In genomic region chr6:111057074-111057752, GRCh38 we compare ENCODE assay signal across 8 cellular contexts. TPM values are rescaled to one million over a fixed set of nuclear protein-coding genes. Genes with fewer than 3 reads are reported as not detected.
DNase-seq lines count a peak whose midpoint lies in the region; ATAC-seq and TF ChIP-seq lines count a peak whose summit lies in the region.

No MANE protein-coding gene starts in this region.

- H3K4me1 ChIP-seq in stomach = no peaks in the 10 kb centered on the region

- H3K27ac Mint-ChIP-seq in activated naive CD4-positive, alpha-beta T cell treated with anti-CD3 and anti-CD28 coated beads, Interleukin-2, amount 50 U/mL, for 72 hours = no peak overlapping the region

- H3K9me3 Mint-ChIP-seq in activated naive CD4-positive, alpha-beta T cell treated with anti-CD3 and anti-CD28 coated beads, Interleukin-2, amount 50 U/mL, for 72 hours = peaks cover 0 to 9% of the 10 kb centered on the region in 2 donors

- no peak for TF ChIP-seq POLR2A in stomach (IDR thresholded peaks at IDR 0.05)

- no peaks in the 10 kb centered on the region for H3K36me3 ChIP-seq in stomach

- DNase-seq in NCI-H2081 (lab: John Stamatoyannopoulos, UW) (peak; percentile 9 to 28), NCI-H2081 treated with DMSO at 0.1 percent for 48 hours (lab: John Stamatoyannopoulos, UW) (no peak), HFF-Myc (ENCODE audit: extremely low read depth, low read depth) (peak; percentile 9), NCI-H524 (lab: John Stamatoyannopoulos, UW) (peak; percentile 33 to 57), hepatic stellate cell (ENCODE audit: low spot score) (peak; percentile 36), stomach (peak; percentile 36), GOT3 (lab: John Stamatoyannopoulos, UW) (no peak)
- DNase-seq in activated naive CD4-positive, alpha-beta T cell treated with anti-CD3 and anti-CD28 coated beads, Interleukin-2, amount 50 U/mL, for 72 hours (ENCODE audit: low spot score in 2 of 2) = peak in 1 of 2 donors; percentile 6

- H3K27me3 ChIP-seq in stomach = no peaks in the 10 kb centered on the region

- no peak overlapping the region for H3K4me3 ChIP-seq in HFF-Myc (replicated peaks; ENCODE audit: low read depth, low read length)
- no peak overlapping the region for H3K4me3 ChIP-seq in stomach

- ATAC-seq in activated naive CD4-positive, alpha-beta T cell treated with anti-CD3 and anti-CD28 coated beads, Interleukin-2, amount 50 U/mL, for 72 hours = peak; percentile 59 to 61

- no peaks in the 10 kb centered on the region for H3K9me3 ChIP-seq in stomach

- no peak for TF ChIP-seq EP300 in stomach (IDR thresholded peaks at IDR 0.05)

- no peak overlapping the region for H3K27ac ChIP-seq in stomach

- intact Hi-C loops in stomach (cut with DNase I; ENCODE audit: low total_unique reads) = loop anchor here (10.0 kb wide), 1 partner anchor 148 kb away; no protein-coding TSS in a partner anchor

- TF ChIP-seq CTCF in HFF-Myc (IDR thresholded peaks at IDR 0.05; ENCODE audit: low read depth, low read length, missing control alignments) (peak; percentile 81), stomach (IDR thresholded peaks at IDR 0.05) (peak in 5 of 7 experiments; percentile 64 to 84 (median 67))

- WGBS in stomach, 5 donors = 33 to 43% (median 41%) methylated on average over 12 of the region's 12 CpGs

- H3K36me3 Mint-ChIP-seq in activated naive CD4-positive, alpha-beta T cell treated with anti-CD3 and anti-CD28 coated beads, Interleukin-2, amount 50 U/mL, for 72 hours = no peaks in the 10 kb centered on the region

RNA-seq across cellular contexts. Expression of gene SLC16A10, which starts 30.1 kb away (rescaled TPM):
- 1 to 10 TPM; 5.4 to 7.8 TPM for total RNA-seq in activated naive CD4-positive, alpha-beta T cell treated with anti-CD3 and anti-CD28 coated beads, Interleukin-2, amount 50 U/mL, for 72 hours
- 100 to 1,000 TPM in 1 of 5 donors, 10 to 100 TPM in 3, 1 to 10 TPM in 1; 4.9 to 206 (median 14.6) TPM for total RNA-seq in stomach
- 1 to 10 TPM in 2 of 3 donors, under 1 TPM in 1; 0.46 to 2.2 (median 2.1) TPM for polyA plus RNA-seq in stomach

Comparison
In these comparisons a context has a peak if more than half of its experiments do, and no peak if none do; other contexts are left out.
1. DNase-seq: peak in NCI-H2081 (2 of 2), HFF-Myc (single experiment), NCI-H524 (2 of 2), hepatic stellate cell (single experiment) and stomach (single experiment); none in NCI-H2081 treated with DMSO at 0.1 percent for 48 hours (single experiment) and GOT3 (single experiment).